ENCODE assay signal across 21 cellular contexts in genomic region chr17:7156342-7156940, GRCh38. TPM values are rescaled to one million over a fixed set of nuclear protein-coding genes. Genes with fewer than 3 reads are reported as not detected.
"Had no signal": no experiment of that assay in that cellular context is flagged by ENCODE, and none has a peak within 500 bp of the region (broad histone marks: within the 10 kb centered on the region; RNA-seq: fewer than 3 reads in every experiment).

No MANE protein-coding gene starts in this region.

- H3K27me3 ChIP-seq: ovary, vagina had no signal

- FAIRE-seq: endothelial cell of umbilical vein, TTC549 had no signal

- DNase-seq: activated CD4-positive, alpha-beta T cell treated with anti-CD3 and anti-CD28 coated beads, Interleukin-2, amount 50 U/mL, for 1 hour; activated CD8-positive, alpha-beta memory T cell treated with anti-CD3 and anti-CD28 coated beads for 24 hours; activated naive CD4-positive, alpha-beta T cell treated with Interleukin-2 at 50 U/mL for 16 hours; activated naive CD8-positive, alpha-beta T cell treated with anti-CD3 and anti-CD28 coated beads, Interleukin-2, amount 50 U/mL, for 24 hours; cortex of kidney; effector CD4-positive, alpha-beta T cell; esophagus squamous epithelium; foreskin keratinocyte; left cardiac atrium; naive B cell; ovary; sigmoid colon; T-helper 2 cell; tibial artery had no signal

- H3K36me3 ChIP-seq: esophagus squamous epithelium, neural progenitor cell, ovary, sigmoid colon, tibial artery, vagina had no signal

- H3K4me3 ChIP-seq: esophagus squamous epithelium, neural progenitor cell, ovary, sigmoid colon, tibial artery, vagina had no signal

- ATAC-seq: activated naive CD8-positive, alpha-beta T cell treated with anti-CD3 and anti-CD28 coated beads, Interleukin-2, amount 50 U/mL, for 24 hours; foreskin keratinocyte; left cardiac atrium; stimulated activated effector memory CD8-positive, alpha-beta T cell treated with anti-CD3 and anti-CD28 coated beads, Interleukin-12 subunit alpha, Interleukin-12 subunit beta, amount 100 ng/mL, for 72 hours had no signal

RNA-seq across cellular contexts. Expression of gene ASGR2, which starts 41.8 kb away (rescaled TPM):
- total RNA-seq: activated T-helper 1 cell treated with anti-CD3 and anti-CD28 coated beads, Interleukin-12 subunit alpha, Interleukin-12 subunit beta, Interleukin-2, Interleukin-4 antibody, amounts not matched to agents 30 ng/mL and 10 ng/mL and 1 ng/mL, durations not matched to agents 14 hours and 24 hours and 36 hours; endothelial cell of umbilical vein; foreskin keratinocyte; lung microvascular endothelial cell had no signal
